In genomic region chr10:78774999-78775711, GRCh38 we compare ENCODE assay signal across 1 cellular context.
TF ChIP-seq lines count a peak whose summit lies in the region.

No MANE protein-coding gene starts in this region.

TF ChIP-seq in HepG2, 621 proteins besides CTCF, POLR2A, EP300 and RAD21 (continued from another document and continues in another):
- TF ChIP-seq ZNF784 (CRISPR knock-in tag; IDR thresholded peaks at IDR 0.05; ENCODE audit: borderline replicate concordance) (no peak), THAP8 (CRISPR knock-in tag; IDR thresholded peaks at IDR 0.05; ENCODE audit: borderline replicate concordance) (no peak), KMT2A (CRISPR knock-in tag; IDR thresholded peaks at IDR 0.05) (no peak), SSRP1 (CRISPR knock-in tag; IDR thresholded peaks at IDR 0.05) (no peak), ZNF678 (CRISPR knock-in tag; IDR thresholded peaks at IDR 0.05) (no peak), GLMP (CRISPR knock-in tag; IDR thresholded peaks at IDR 0.05; ENCODE audit: borderline replicate concordance) (no peak), SP2 (CRISPR knock-in tag; IDR thresholded peaks at IDR 0.05) (no peak), RAD51 (IDR thresholded peaks at IDR 0.05; ENCODE audit: borderline replicate concordance) (no peak), DRAP1 (CRISPR knock-in tag; IDR thresholded peaks at IDR 0.05) (no peak), ZNF501 (CRISPR knock-in tag; IDR thresholded peaks at IDR 0.05) (no peak), GMEB2 (CRISPR knock-in tag; IDR thresholded peaks at IDR 0.05; ENCODE audit: low read depth) (no peak), THAP11 (CRISPR knock-in tag; IDR thresholded peaks at IDR 0.05) (no peak), NAIF1 (CRISPR knock-in tag; IDR thresholded peaks at IDR 0.05; ENCODE audit: borderline replicate concordance) (no peak), PCBP1 (IDR thresholded peaks at IDR 0.05; ENCODE audit: borderline replicate concordance, low read depth, low read length) (no peak), ZNF34 (CRISPR knock-in tag; IDR thresholded peaks at IDR 0.05; ENCODE audit: borderline replicate concordance) (no peak), SRF (IDR thresholded peaks at IDR 0.05; ENCODE audit: low read depth, low read length) (no peak), ETV5 (CRISPR knock-in tag; IDR thresholded peaks at IDR 0.05; ENCODE audit: borderline replicate concordance) (no peak), MTA1 (CRISPR knock-in tag; IDR thresholded peaks at IDR 0.05; ENCODE audit: borderline replicate concordance) (peak; percentile 97), YEATS4 (CRISPR knock-in tag; IDR thresholded peaks at IDR 0.05; ENCODE audit: borderline replicate concordance) (0 out of 2 replicates have a peak, but pooled peaks have one; percentile 21), JARID2 (CRISPR knock-in tag; IDR thresholded peaks at IDR 0.05; ENCODE audit: insufficient replicate concordance) (no peak), ZNF883 (CRISPR knock-in tag; IDR thresholded peaks at IDR 0.05; ENCODE audit: not compliant biosample characterization) (no peak), E2F2 (CRISPR knock-in tag; IDR thresholded peaks at IDR 0.05; ENCODE audit: borderline replicate concordance) (no peak), ZBTB21 (CRISPR knock-in tag; IDR thresholded peaks at IDR 0.05) (no peak), ZNF18 (CRISPR knock-in tag; IDR thresholded peaks at IDR 0.05; ENCODE audit: insufficient replicate concordance) (no peak), ATF7-NPFF (CRISPR knock-in tag; IDR thresholded peaks at IDR 0.05; ENCODE audit: low read depth) (no peak), ZNF660 (CRISPR knock-in tag; IDR thresholded peaks at IDR 0.05; ENCODE audit: borderline replicate concordance, low read depth) (no peak), NCOA1 (CRISPR knock-in tag; IDR thresholded peaks at IDR 0.05) (no peak), U2AF2 (IDR thresholded peaks at IDR 0.05; ENCODE audit: low read depth, low read length) (no peak), SPEN (CRISPR knock-in tag; IDR thresholded peaks at IDR 0.05; ENCODE audit: low read depth) (peak; percentile 29; the same call in 1 of the 2 replicates), ZKSCAN8 (CRISPR knock-in tag; IDR thresholded peaks at IDR 0.05; ENCODE audit: borderline replicate concordance) (no peak), TAF1 (CRISPR knock-in tag; IDR thresholded peaks at IDR 0.05) (no peak), ZHX2 (IDR thresholded peaks at IDR 0.05; ENCODE audit: low read depth) (no peak), ZHX2 (CRISPR knock-in tag; IDR thresholded peaks at IDR 0.05; ENCODE audit: borderline replicate concordance) (no peak), NONO (IDR thresholded peaks at IDR 0.05) (no peak), NONO (CRISPR knock-in tag; conservative IDR thresholded peaks at IDR 0.05) (0 out of 2 replicates have a peak, but pooled peaks have one; percentile 32), RARA (CRISPR knock-in tag; IDR thresholded peaks at IDR 0.05) (peak; percentile 53), ZNF547 (CRISPR knock-in tag; IDR thresholded peaks at IDR 0.05) (no peak), NFIB (CRISPR knock-in tag; IDR thresholded peaks at IDR 0.05; ENCODE audit: borderline replicate concordance) (no peak), MYC (CRISPR knock-in tag; IDR thresholded peaks at IDR 0.05; ENCODE audit: borderline replicate concordance) (no peak; the same call in 1 of the 2 replicates), CREB3 (CRISPR knock-in tag; IDR thresholded peaks at IDR 0.05) (no peak), CENPX (CRISPR knock-in tag; IDR thresholded peaks at IDR 0.05) (no peak), ZNF546 (CRISPR knock-in tag; conservative IDR thresholded peaks at IDR 0.05) (no peak), ZMAT5 (CRISPR knock-in tag; IDR thresholded peaks at IDR 0.05; ENCODE audit: borderline replicate concordance, low read depth) (no peak), ZNF484 (CRISPR knock-in tag; IDR thresholded peaks at IDR 0.05; ENCODE audit: borderline replicate concordance, low read depth) (no peak), POGZ (CRISPR knock-in tag; IDR thresholded peaks at IDR 0.05) (no peak), ARID2 (CRISPR knock-in tag; IDR thresholded peaks at IDR 0.05; ENCODE audit: borderline replicate concordance) (no peak), HNF4A (CRISPR knock-in tag; IDR thresholded peaks at IDR 0.05) (peak; percentile 94), SCMH1 (CRISPR knock-in tag; IDR thresholded peaks at IDR 0.05; ENCODE audit: borderline replicate concordance) (no peak), ARID4A (CRISPR knock-in tag; IDR thresholded peaks at IDR 0.05; ENCODE audit: borderline replicate concordance) (0 out of 2 replicates have a peak, but pooled peaks have one; percentile 24)
